8 cellular contexts compared by ENCODE assay signal in genomic region chr4:1246111-1246881, GRCh38. TPM values are rescaled to one million over a fixed set of nuclear protein-coding genes. Genes with fewer than 3 reads are reported as not detected.
DNase-seq lines count a peak whose midpoint lies in the region; ATAC-seq, FAIRE-seq and TF ChIP-seq lines count a peak whose summit lies in the region.

No MANE protein-coding gene starts in this region.

- no peak for TF ChIP-seq CTCF in WERI-Rb-1 (IDR thresholded peaks at IDR 0.05; ENCODE audit: low read depth, low read length)
- no peak for TF ChIP-seq CTCF in gastrocnemius medialis (IDR thresholded peaks at IDR 0.05 in 4 of 5, conservative IDR thresholded peaks at IDR 0.05 in 1 of 5)

- H3K27me3 ChIP-seq in WERI-Rb-1 (ENCODE audit: insufficient read depth, low read depth, severe bottlenecking) (no peaks in the 10 kb centered on the region), gastrocnemius medialis (no peaks in the 10 kb centered on the region)

- DNase-seq in GM12892 (ENCODE audit: insufficient read length) (peak; percentile 39), WERI-Rb-1 (peak; percentile 9), Right ventricle myocardium superior (peak; percentile 56), gastrocnemius medialis (peak in 1 of 2 donors; percentile 22), NCI-H1930 (lab: John Stamatoyannopoulos, UW) (no peak), NCI-H2171 (lab: John Stamatoyannopoulos, UW) (no peak), NOMO-1 treated with DMSO at 0.1 percent for 48 hours (lab: John Stamatoyannopoulos, UW; ENCODE audit: unreplicated experiment) (no peak)

- in situ Hi-C loops in gastrocnemius medialis (cut with MboI; ENCODE audit: low sequenced_read_pairs in 4 of 4), result no loop called here

- peaks cover 64 to 77% of the 10 kb centered on the region in 2 donors for H3K4me1 ChIP-seq in gastrocnemius medialis

- peak; percentile 84 for FAIRE-seq in GM12892 (lab: Jason Lieb, UNC)

- no peak overlapping the region for H3K4me3 ChIP-seq in WERI-Rb-1 (ENCODE audit: low read depth, low read length)
- H3K4me3 ChIP-seq in gastrocnemius medialis, result peak overlapping the region; percentile 81 to 93 (median 90)

- ATAC-seq in Right ventricle myocardium superior (ENCODE audit: poor library complexity), result no peak
- ATAC-seq in gastrocnemius medialis, result no peak
- ATAC-seq in GM21717 (IDR thresholded peaks at IDR 0.05; ENCODE audit: unreplicated experiment), result no peak

- H3K36me3 ChIP-seq in WERI-Rb-1 (peaks cover 62% of the 10 kb centered on the region), gastrocnemius medialis (no peaks in the 10 kb centered on the region)

- intact Hi-C loops in Right ventricle myocardium superior (cut with DNase I), result loop anchor here (5.0 kb wide), 2 partner anchors 79 to 101 kb away; partner anchors contain the start of gene UVSSA
- intact Hi-C loops in gastrocnemius medialis (cut with DNase I; ENCODE audit: low total_unique reads), result loop anchor here (5.0 kb wide), 3 partner anchors 34 to 611 kb away; partner anchors contain the start of genes FGFRL1 and LETM1

- H3K9me3 ChIP-seq in WERI-Rb-1 (ENCODE audit: severe bottlenecking) (peaks cover 12% of the 10 kb centered on the region), gastrocnemius medialis (no peaks in the 10 kb centered on the region)

- no peak for TF ChIP-seq POLR2A in GM12892 (IDR thresholded peaks at IDR 0.05; ENCODE audit: low read depth, low read length)
- TF ChIP-seq POLR2A in gastrocnemius medialis (IDR thresholded peaks at IDR 0.05), result no peak

- peak overlapping the region; percentile 97; the same call in 1 of the 2 replicates for H3K27ac ChIP-seq in WERI-Rb-1
- H3K27ac ChIP-seq in gastrocnemius medialis, result peak overlapping the region; percentile 94 to 99 (median 98)

RNA-seq across cellular contexts. Expression of gene CTBP1, which starts 2.6 kb away (rescaled TPM):
- 45.7 TPM for polyA plus RNA-seq in GM12892 (2012; ENCODE audit: missing spikeins)
- total RNA-seq in Right ventricle myocardium superior (133 TPM), gastrocnemius medialis (100 to 1,000 TPM; 126 to 224 (median 169) TPM)

RNA-seq across cellular contexts. Expression of gene MAEA, which starts 43.4 kb away (rescaled TPM):
- polyA plus RNA-seq in GM12892 (2012; ENCODE audit: missing spikeins), result 19.6 TPM
- total RNA-seq in Right ventricle myocardium superior (50.3 TPM), gastrocnemius medialis (10 to 100 TPM; 30.0 to 42.7 (median 34.3) TPM)

Comparison
In these comparisons a context has a peak if more than half of its experiments do, and no peak if none do; other contexts are left out.
1. DNase-seq: peak in GM12892 (single experiment), WERI-Rb-1 (single experiment) and Right ventricle myocardium superior (single experiment); none in NCI-H1930 (0 of 2), NCI-H2171 (single experiment) and NOMO-1 treated with DMSO at 0.1 percent for 48 hours (single experiment).